Comparison of ENCODE assay signal across 26 cellular contexts in genomic region chr21:44527983-44528633, GRCh38. TPM values are rescaled to one million over a fixed set of nuclear protein-coding genes. Genes with fewer than 3 reads are reported as not detected.
DNase-seq lines count a peak whose midpoint lies in the region; TF ChIP-seq lines count a peak whose summit lies in the region.
"Had no signal": no experiment of that assay in that cellular context is flagged by ENCODE, and none has a peak within 500 bp of the region (broad histone marks: within the 10 kb centered on the region; RNA-seq: fewer than 3 reads in every experiment).

No MANE protein-coding gene starts in this region.

- no peak overlapping the region for H4K8ac ChIP-seq in neuronal stem cell (ENCODE audit: low read depth, low read length)

- H3K9me3 ChIP-seq in BE2C, result peaks cover 4% of the 10 kb centered on the region; the same call in 1 of the 2 replicates
- peaks cover 19% of the 10 kb centered on the region for H3K9me3 ChIP-seq in WERI-Rb-1 (ENCODE audit: severe bottlenecking)
- peaks cover 0 to 6% of the 10 kb centered on the region in 2 donors for H3K9me3 ChIP-seq in neuronal stem cell (replicated peaks in 1 of 2; ENCODE audit: control insufficient read depth in 2 of 2, insufficient read depth in 1 of 2, low read depth in 1 of 2, low read length in 2 of 2)
- H3K9me3 ChIP-seq: esophagus muscularis mucosa, gastroesophageal sphincter, pancreas had no signal

- H2AK5ac ChIP-seq in neuronal stem cell (ENCODE audit: low read depth, low read length), result peak overlapping the region; percentile 50

- H3K9ac ChIP-seq in neuronal stem cell (ENCODE audit: low read depth, low read length, poor library complexity), result peak overlapping the region; percentile 40

- no peak overlapping the region for H3K14ac ChIP-seq in neuronal stem cell (ENCODE audit: low read length)

- peak overlapping the region; percentile 65 for H2BK15ac ChIP-seq in neuronal stem cell (ENCODE audit: low read length)

- no peak overlapping the region for H3K4me2 ChIP-seq in neuronal stem cell (ENCODE audit: insufficient read depth, low read length, poor library complexity, severe bottlenecking)

- H2BK12ac ChIP-seq in neuronal stem cell (ENCODE audit: low read length), result no peak overlapping the region

- no peaks in the 10 kb centered on the region for H3K79me1 ChIP-seq in neuronal stem cell (ENCODE audit: low read depth, low read length)

- peak overlapping the region; percentile 42 for H3K18ac ChIP-seq in neuronal stem cell (ENCODE audit: low read length)

- no peak overlapping the region for H2AFZ ChIP-seq in neuronal stem cell (ENCODE audit: low read length)

- H3K27me3 ChIP-seq in BE2C (peaks cover 4% of the 10 kb centered on the region; the same call in 1 of the 2 replicates), WERI-Rb-1 (ENCODE audit: insufficient read depth, low read depth, severe bottlenecking) (no peaks in the 10 kb centered on the region), neuronal stem cell (ENCODE audit: control insufficient read depth in 3 of 3, insufficient read depth in 3 of 3, low read depth in 1 of 3, low read length in 3 of 3) (peaks cover 0 to 17% (median 0%) of the 10 kb centered on the region in 3 experiments)
- H3K27me3 ChIP-seq: pancreas had no signal

- no peak overlapping the region for H2BK120ac ChIP-seq in neuronal stem cell (ENCODE audit: low read depth, low read length)

- peak overlapping the region; percentile 39 for H2BK5ac ChIP-seq in neuronal stem cell (ENCODE audit: low read length)

- no peak overlapping the region for H3K27ac ChIP-seq in WERI-Rb-1
- H3K27ac ChIP-seq in neuronal stem cell (replicated peaks; ENCODE audit: low read length), result no peak overlapping the region
- H3K27ac ChIP-seq: esophagus muscularis mucosa, gastroesophageal sphincter, pancreas, SK-N-MC had no signal

- no peak overlapping the region for H3K23ac ChIP-seq in neuronal stem cell (ENCODE audit: low read depth, low read length, poor library complexity)

- H4K91ac ChIP-seq in neuronal stem cell (ENCODE audit: low read depth, low read length, poor library complexity), result peak overlapping the region; percentile 16

- H3K4ac ChIP-seq in neuronal stem cell (ENCODE audit: low read length), result no peak overlapping the region

- H3K36me3 ChIP-seq in BE2C (no peaks in the 10 kb centered on the region), WERI-Rb-1 (no peaks in the 10 kb centered on the region), neuronal stem cell (replicated peaks in 1 of 2; ENCODE audit: control insufficient read depth in 2 of 2, insufficient read depth in 2 of 2, low read length in 2 of 2) (no peaks in the 10 kb centered on the region)
- H3K36me3 ChIP-seq: esophagus muscularis mucosa, gastroesophageal sphincter, pancreas had no signal

- no CpG with 5 or more reads among the region's 18 CpGs for WGBS in neuronal stem cell (ENCODE audit: extremely low coverage in 2 of 2, insufficient read length in 2 of 2, insufficient replicate concordance in 1 of 2), 2 donors

- no peak overlapping the region for H3K4me3 ChIP-seq in BE2C (ENCODE audit: low read depth, low read length)
- H3K4me3 ChIP-seq in WERI-Rb-1 (ENCODE audit: low read depth, low read length), result no peak overlapping the region
- no peak overlapping the region for H3K4me3 ChIP-seq in neuronal stem cell (ENCODE audit: low read length in 2 of 2)
- H3K4me3 ChIP-seq: esophagus muscularis mucosa, gastroesophageal sphincter, pancreas, SK-N-MC had no signal

- DNase-seq in BE2C (peak; percentile 4), WERI-Rb-1 (peak; percentile 5), neuronal stem cell (ENCODE audit: low spot score) (no peak), NCI-H1694 (lab: John Stamatoyannopoulos, UW) (no peak), H4 (ENCODE audit: low spot score) (no peak), NCI-H1417 treated with DMSO at 0.1 percent for 48 hours (lab: John Stamatoyannopoulos, UW) (no peak)
- DNase-seq: activated CD8-positive, alpha-beta T cell treated with anti-CD3 and anti-CD28 coated beads for 36 hours; activated T-cell treated with anti-CD3 and anti-CD28 coated beads, Interleukin-2, amount 50 U/mL, for 4 hours; cerebellar nuclear complex; effector CD8-positive, alpha-beta T cell; Karpas-422; kidney glomerular epithelial cell; naive thymus-derived CD4-positive, alpha-beta T cell; NCI-H2029; NCI-H345; stimulated activated CD4-positive, alpha-beta T cell treated with anti-CD3 and anti-CD28 coated beads, Interleukin-1b, Interleukin-23, amount 100 ng/mL, for 48 hours; stimulated activated naive B cell treated with anti-CD40 and anti-IgM and Interleukin-4, amounts not matched to agents 10 μg/mL and 1 μg/mL and 100 μg/mL, for 72 hours had no signal

- H3K4me1 ChIP-seq in BE2C (no peaks in the 10 kb centered on the region), neuronal stem cell (ENCODE audit: control insufficient read depth in 2 of 2, insufficient read depth in 1 of 2, low read depth in 1 of 2, low read length in 2 of 2) (no peaks in the 10 kb centered on the region)
- H3K4me1 ChIP-seq: esophagus muscularis mucosa, gastroesophageal sphincter, pancreas had no signal

- TF ChIP-seq CTCF in BE2C (IDR thresholded peaks at IDR 0.05; ENCODE audit: low read depth, low read length), result no peak
- no peak for TF ChIP-seq CTCF in WERI-Rb-1 (IDR thresholded peaks at IDR 0.05; ENCODE audit: low read depth, low read length)

RNA-seq across cellular contexts. Expression of gene KRTAP10-1, which starts 11.9 kb away (rescaled TPM):
- not detected for polyA plus RNA-seq in BE2C (2012; ENCODE audit: insufficient read depth, insufficient read length, low read depth)
- polyA plus RNA-seq in neuronal stem cell (2013, experiment 1 of 2), result not detected
- not detected for polyA plus RNA-seq in neuronal stem cell (2013, experiment 2 of 2)
- not detected in 2 replicates for total RNA-seq in H4 (2014; rRNA removed; shearing (Covaris generic))
- total RNA-seq: activated CD8-positive, alpha-beta T cell treated with anti-CD3 and anti-CD28 coated beads for 36 hours; activated naive CD4-positive, alpha-beta T cell treated with anti-CD3 and anti-CD28 coated beads, Interleukin-2, amount 50 U/mL, for 72 hours; activated T-cell treated with anti-CD3 and anti-CD28 coated beads, Interleukin-2, amount 50 U/mL, for 4 hours; astrocyte; esophagus muscularis mucosa; gastroesophageal sphincter; mesenteric fat pad; naive thymus-derived CD4-positive, alpha-beta T cell; pancreas; T-helper 2 cell treated with Interferon-gamma antibody and Interleukin-4, amounts not matched to agents 100 ng/mL and 5 ng/mL, for 36 hours had no signal
- polyA plus RNA-seq: naive thymus-derived CD4-positive, alpha-beta T cell; pancreas; thymus had no signal

RNA-seq across cellular contexts. Expression of gene KRTAP10-2, which starts 23.2 kb away (rescaled TPM):
- not detected for polyA plus RNA-seq in BE2C (2012; ENCODE audit: insufficient read depth, insufficient read length, low read depth)
- not detected for polyA plus RNA-seq in neuronal stem cell (2013, experiment 1 of 2)
- polyA plus RNA-seq in neuronal stem cell (2013, experiment 2 of 2), result not detected
- not detected in 2 replicates for total RNA-seq in H4 (2014; rRNA removed; shearing (Covaris generic))
- total RNA-seq: activated CD8-positive, alpha-beta T cell treated with anti-CD3 and anti-CD28 coated beads for 36 hours; activated naive CD4-positive, alpha-beta T cell treated with anti-CD3 and anti-CD28 coated beads, Interleukin-2, amount 50 U/mL, for 72 hours; activated T-cell treated with anti-CD3 and anti-CD28 coated beads, Interleukin-2, amount 50 U/mL, for 4 hours; astrocyte; esophagus muscularis mucosa; gastroesophageal sphincter; mesenteric fat pad; naive thymus-derived CD4-positive, alpha-beta T cell; pancreas; T-helper 2 cell treated with Interferon-gamma antibody and Interleukin-4, amounts not matched to agents 100 ng/mL and 5 ng/mL, for 36 hours had no signal
- polyA plus RNA-seq: naive thymus-derived CD4-positive, alpha-beta T cell; pancreas; thymus had no signal

RNA-seq across cellular contexts. Expression of gene KRTAP10-3, which starts 30.5 kb away (rescaled TPM):
- not detected for polyA plus RNA-seq in BE2C (2012; ENCODE audit: insufficient read depth, insufficient read length, low read depth)
- not detected for polyA plus RNA-seq in neuronal stem cell (2013, experiment 1 of 2)
- not detected for polyA plus RNA-seq in neuronal stem cell (2013, experiment 2 of 2)
- not detected in 2 replicates for total RNA-seq in H4 (2014; rRNA removed; shearing (Covaris generic))
- total RNA-seq: activated CD8-positive, alpha-beta T cell treated with anti-CD3 and anti-CD28 coated beads for 36 hours; activated naive CD4-positive, alpha-beta T cell treated with anti-CD3 and anti-CD28 coated beads, Interleukin-2, amount 50 U/mL, for 72 hours; activated T-cell treated with anti-CD3 and anti-CD28 coated beads, Interleukin-2, amount 50 U/mL, for 4 hours; astrocyte; esophagus muscularis mucosa; gastroesophageal sphincter; mesenteric fat pad; naive thymus-derived CD4-positive, alpha-beta T cell; pancreas; T-helper 2 cell treated with Interferon-gamma antibody and Interleukin-4, amounts not matched to agents 100 ng/mL and 5 ng/mL, for 36 hours had no signal
- polyA plus RNA-seq: naive thymus-derived CD4-positive, alpha-beta T cell; pancreas; thymus had no signal

RNA-seq across cellular contexts. Expression of gene KRTAP10-4, which starts 45.4 kb away (rescaled TPM):
- not detected for polyA plus RNA-seq in BE2C (2012; ENCODE audit: insufficient read depth, insufficient read length, low read depth)
- polyA plus RNA-seq in neuronal stem cell (2013, experiment 1 of 2), result not detected
- 0.01 TPM for polyA plus RNA-seq in neuronal stem cell (2013, experiment 2 of 2)
- total RNA-seq in H4 (2014; rRNA removed; shearing (Covaris generic)), result not detected in 2 replicates
- total RNA-seq: activated CD8-positive, alpha-beta T cell treated with anti-CD3 and anti-CD28 coated beads for 36 hours; activated naive CD4-positive, alpha-beta T cell treated with anti-CD3 and anti-CD28 coated beads, Interleukin-2, amount 50 U/mL, for 72 hours; activated T-cell treated with anti-CD3 and anti-CD28 coated beads, Interleukin-2, amount 50 U/mL, for 4 hours; astrocyte; esophagus muscularis mucosa; gastroesophageal sphincter; mesenteric fat pad; naive thymus-derived CD4-positive, alpha-beta T cell; pancreas; T-helper 2 cell treated with Interferon-gamma antibody and Interleukin-4, amounts not matched to agents 100 ng/mL and 5 ng/mL, for 36 hours had no signal
- polyA plus RNA-seq: naive thymus-derived CD4-positive, alpha-beta T cell; pancreas; thymus had no signal

RNA-seq across cellular contexts. Expression of gene KRTAP10-5, which starts 52.3 kb away (rescaled TPM):
- polyA plus RNA-seq in BE2C (2012; ENCODE audit: insufficient read depth, insufficient read length, low read depth), result not detected
- polyA plus RNA-seq in neuronal stem cell (2013, experiment 1 of 2), result not detected
- not detected for polyA plus RNA-seq in neuronal stem cell (2013, experiment 2 of 2)
- not detected in 2 replicates for total RNA-seq in H4 (2014; rRNA removed; shearing (Covaris generic))
- total RNA-seq: activated CD8-positive, alpha-beta T cell treated with anti-CD3 and anti-CD28 coated beads for 36 hours; activated naive CD4-positive, alpha-beta T cell treated with anti-CD3 and anti-CD28 coated beads, Interleukin-2, amount 50 U/mL, for 72 hours; activated T-cell treated with anti-CD3 and anti-CD28 coated beads, Interleukin-2, amount 50 U/mL, for 4 hours; astrocyte; esophagus muscularis mucosa; gastroesophageal sphincter; mesenteric fat pad; naive thymus-derived CD4-positive, alpha-beta T cell; pancreas; T-helper 2 cell treated with Interferon-gamma antibody and Interleukin-4, amounts not matched to agents 100 ng/mL and 5 ng/mL, for 36 hours had no signal
- polyA plus RNA-seq: naive thymus-derived CD4-positive, alpha-beta T cell; pancreas; thymus had no signal

Comparison
In these comparisons a context has a peak if more than half of its experiments do, and no peak if none do; other contexts are left out.
1. DNase-seq: peak in BE2C (single experiment) and WERI-Rb-1 (single experiment); none in neuronal stem cell (single experiment), NCI-H1694 (single experiment), H4 (single experiment) and NCI-H1417 treated with DMSO at 0.1 percent for 48 hours (single experiment).